2 cellular contexts compared by ENCODE assay signal in genomic region chr5:861442-862366, GRCh38.
TF ChIP-seq lines count a peak whose summit lies in the region.

No MANE protein-coding gene starts in this region.

TF ChIP-seq in HCT116, 20 proteins besides CTCF, POLR2A, EP300 and RAD21:
- peak; percentile 22; the same call in 1 of the 2 replicates for TF ChIP-seq POLR2AphosphoS5 (IDR thresholded peaks at IDR 0.05; ENCODE audit: low read depth, low read length)
- TF ChIP-seq SRF (IDR thresholded peaks at IDR 0.05; ENCODE audit: low read depth), result no peak
- no peak for TF ChIP-seq YY1 (IDR thresholded peaks at IDR 0.05; ENCODE audit: extremely low read depth, insufficient replicate concordance, low read depth, low read length)

TF ChIP-seq in HepG2, 621 proteins besides CTCF, POLR2A, EP300 and RAD21:
- TF ChIP-seq POLR2G (IDR thresholded peaks at IDR 0.05; ENCODE audit: low read depth, low read length), result peak; percentile 32; the same call in 1 of the 2 replicates
- TF ChIP-seq ZBTB8A (CRISPR knock-in tag; IDR thresholded peaks at IDR 0.05; ENCODE audit: borderline replicate concordance, low read depth), result no peak
- TF ChIP-seq TIGD3 (CRISPR knock-in tag; IDR thresholded peaks at IDR 0.05; ENCODE audit: borderline replicate concordance), result no peak
- TF ChIP-seq AGO2 (optimal IDR thresholded peaks at IDR 0.05; ENCODE audit: low read depth, low read length), result peak; percentile 91
- peak; percentile 61 for TF ChIP-seq RBM22 (optimal IDR thresholded peaks at IDR 0.05; ENCODE audit: low read length)
- TF ChIP-seq AGO1 (IDR thresholded peaks at IDR 0.05; ENCODE audit: low read depth, low read length, poor library complexity, severe bottlenecking), result peak; percentile 62
TF ChIP-seq in HepG2: peak in this region for 4.
